Comparison of ENCODE assay signal across 30 cellular contexts in genomic region chr3:86249833-86250232, GRCh38.
"Had no signal": no experiment of that assay in that cellular context is flagged by ENCODE, and none has a peak within 500 bp of the region (broad histone marks: within the 10 kb centered on the region; RNA-seq: fewer than 3 reads in every experiment).

No MANE protein-coding gene starts in this region.

- DNase-seq: activated B cell treated with CpG ODN at 0.5 μM for 24 hours; activated CD4-positive, alpha-beta T cell treated with anti-CD3 and anti-CD28 coated beads for 48 hours; activated CD4-positive, alpha-beta T cell treated with anti-CD3 and anti-CD28 coated beads, Interleukin-2, amount 50 U/mL, for 1 hour; activated CD4-positive, alpha-beta T cell treated with anti-CD3 and anti-CD28 coated beads, Interleukin-2, amount 50 U/mL, for 48 hours; activated CD8-positive, alpha-beta memory T cell treated with anti-CD3 and anti-CD28 coated beads for 24 hours; activated CD8-positive, alpha-beta T cell treated with anti-CD3 and anti-CD28 coated beads for 36 hours; activated effector memory CD4-positive, alpha-beta T cell treated with Interleukin-2 at 50 U/mL for 16 hours; activated gamma-delta T cell treated with Interleukin-2 at 50 U/mL for 16 hours; activated naive CD4-positive, alpha-beta T cell treated with anti-CD3 and anti-CD28 coated beads, Interleukin-2, amount 50 U/mL, for 16 hours; activated naive CD4-positive, alpha-beta T cell treated with Interleukin-2 at 50 U/mL for 16 hours; activated T-cell treated with anti-CD3 and anti-CD28 coated beads, Interleukin-2, amount 50 U/mL, for 4 hours; amniotic stem cell; anterior cingulate cortex; body of pancreas; central memory CD4-positive, alpha-beta T cell; cerebellar nuclear complex; colonic mucosa; effector CD8-positive, alpha-beta T cell; erythroblast; gastrocnemius medialis; glutamatergic neuron; heart left ventricle; T-helper 17 cell; T1000; WERI-Rb-1 had no signal

- H3K4me3 ChIP-seq: body of pancreas, cardiac muscle cell, colonic mucosa, esophagus muscularis mucosa, gastrocnemius medialis, heart left ventricle had no signal

- H3K36me3 ChIP-seq: cardiac muscle cell, colonic mucosa, esophagus muscularis mucosa, gastrocnemius medialis, heart left ventricle, WERI-Rb-1 had no signal

- ATAC-seq: activated CD4-positive, CD25-positive, alpha-beta regulatory T cell treated with anti-CD3 and anti-CD28 coated beads, Interleukin-2, amount 50 U/mL, for 24 hours; activated CD8-positive, alpha-beta T cell treated with anti-CD3 and anti-CD28 coated beads for 36 hours; activated T-cell treated with anti-CD3 and anti-CD28 coated beads, Interleukin-2, amount 50 U/mL, for 4 hours; activated T-helper 17 cell treated with anti-CD3 and anti-CD28 coated beads, Interleukin-2, amount 50 U/mL, for 72 hours; body of pancreas; foreskin keratinocyte; gastrocnemius medialis; heart left ventricle; T-helper 17 cell had no signal

- H3K9me3 ChIP-seq: body of pancreas, colonic mucosa, esophagus muscularis mucosa, gastrocnemius medialis had no signal

- H3K4me1 ChIP-seq: body of pancreas, colonic mucosa, esophagus muscularis mucosa, foreskin keratinocyte, gastrocnemius medialis, heart left ventricle had no signal

- H3K27ac ChIP-seq: body of pancreas, cardiac muscle cell, colonic mucosa, esophagus muscularis mucosa, foreskin keratinocyte, gastrocnemius medialis, heart left ventricle, WERI-Rb-1 had no signal

- H3K27me3 ChIP-seq: body of pancreas, cardiac muscle cell, colonic mucosa, esophagus muscularis mucosa, foreskin keratinocyte, gastrocnemius medialis, heart left ventricle had no signal
